ENCODE assay signal across 10 cellular contexts in the genomic region with DNA sequence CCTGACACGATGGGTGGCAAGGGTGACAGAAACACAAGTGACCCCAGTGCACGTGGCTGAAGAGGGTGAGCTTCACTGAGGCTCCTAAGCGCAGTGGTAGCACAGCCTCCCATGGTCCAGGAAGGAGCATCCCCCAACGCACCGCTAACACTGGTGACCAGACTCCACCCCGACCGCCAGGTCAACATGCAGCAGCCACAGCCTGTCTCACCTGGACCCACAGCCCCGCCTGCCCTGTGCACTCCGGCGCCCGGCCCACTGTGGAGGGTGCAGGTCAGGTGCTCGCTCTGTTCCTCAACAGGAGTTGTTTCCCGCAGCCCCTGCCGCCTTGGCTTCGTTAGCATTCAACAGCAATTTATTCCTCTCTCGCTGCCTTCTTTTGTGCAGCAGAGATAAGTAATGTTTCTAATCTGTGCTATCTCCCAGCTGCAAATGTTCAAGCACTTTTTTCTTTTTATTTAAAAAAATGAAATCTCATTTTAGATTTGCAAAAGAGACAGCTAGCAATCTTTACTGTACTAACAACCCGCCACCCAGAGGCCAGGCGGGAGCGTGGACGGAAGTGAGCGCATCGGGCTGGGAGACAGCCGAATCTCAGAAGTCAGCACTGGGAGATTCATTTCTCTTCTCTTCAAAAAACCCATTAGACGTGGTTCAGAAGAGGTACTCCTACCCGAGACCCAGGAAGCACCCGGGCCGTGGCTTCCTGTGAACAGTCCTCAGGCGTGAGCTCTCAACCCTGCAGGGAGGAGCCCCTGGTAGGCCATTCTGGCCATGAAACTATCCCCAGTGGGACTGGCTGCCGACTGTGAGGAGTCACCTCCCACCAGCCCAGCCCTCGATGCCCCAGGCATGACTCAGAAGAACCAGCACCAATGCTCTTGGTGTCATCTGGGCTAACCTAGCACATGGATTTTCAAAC.
DNase-seq lines count a peak whose midpoint lies in the region; ATAC-seq and TF ChIP-seq lines count a peak whose summit lies in the region.
"Had no signal": no experiment of that assay in that cellular context is flagged by ENCODE, and none has a peak within 500 bp of the region (broad histone marks: within the 10 kb centered on the region; RNA-seq: fewer than 3 reads in every experiment).

No MANE protein-coding gene starts in this region.

- H3K36me3 ChIP-seq in hepatocyte (replicated peaks; ENCODE audit: insufficient read depth, low read depth) (no peaks in the 10 kb centered on the region), left ventricle myocardium inferior (no peaks in the 10 kb centered on the region)
- H3K36me3 ChIP-seq: thoracic aorta had no signal

- ATAC-seq in GM21717 (IDR thresholded peaks at IDR 0.05; ENCODE audit: unreplicated experiment) (no peak), GM18907 (IDR thresholded peaks at IDR 0.05; ENCODE audit: unreplicated experiment) (no peak)

- H3K79me2 ChIP-seq in hepatocyte, result no peaks in the 10 kb centered on the region

- H3K4me2 ChIP-seq in hepatocyte, result no peak overlapping the region

- no peaks in the 10 kb centered on the region for H3K9me2 ChIP-seq in hepatocyte (replicated peaks; ENCODE audit: insufficient read depth)

- TF ChIP-seq CTCF in GM12864 (IDR thresholded peaks at IDR 0.05; ENCODE audit: low read depth, low read length, missing control alignments) (peak; percentile 11), hepatocyte (IDR thresholded peaks at IDR 0.05; ENCODE audit: poor library complexity) (no peak), left ventricle myocardium inferior (IDR thresholded peaks at IDR 0.05; ENCODE audit: borderline replicate concordance) (no peak)

- H3K9me3 ChIP-seq in hepatocyte (ENCODE audit: low read depth) (no peaks in the 10 kb centered on the region), left ventricle myocardium inferior (replicated peaks) (no peaks in the 10 kb centered on the region)
- H3K9me3 ChIP-seq: thoracic aorta had no signal

- WGBS in hepatocyte (ENCODE audit: low lambda C conversion rate, missing lambda C conversion rate), result 87% methylated on average over 30 of the region's 30 CpGs

- intact Hi-C loops in left ventricle myocardium inferior (cut with micrococcal nuclease), result no loop called here

- no peak for DNase-seq in GM12864 (ENCODE audit: low read depth)
- DNase-seq in Kasumi-1 (lab: John Stamatoyannopoulos, UW), result peak; percentile 53 to 58
- DNase-seq in activated naive CD4-positive, alpha-beta T cell treated with Interleukin-2 at 50 U/mL for 16 hours, result peak; percentile 15
- peak; percentile 50 for DNase-seq in retina
- no peak for DNase-seq in hepatocyte (ENCODE audit: low spot score)
- DNase-seq in left ventricle myocardium inferior, result no peak
- DNase-seq: T1000 had no signal

- peaks cover 13% of the 10 kb centered on the region for H3K4me1 ChIP-seq in hepatocyte (ENCODE audit: insufficient read depth)
- H3K4me1 ChIP-seq in left ventricle myocardium inferior, result peaks cover 26% of the 10 kb centered on the region

- H4K20me1 ChIP-seq in hepatocyte (ENCODE audit: insufficient read depth, poor library complexity, severe bottlenecking), result no peaks in the 10 kb centered on the region

- H3K27me3 ChIP-seq in hepatocyte (no peaks in the 10 kb centered on the region), left ventricle myocardium inferior (ENCODE audit: low read depth) (no peaks in the 10 kb centered on the region)

- H3K27ac ChIP-seq in hepatocyte (no peak overlapping the region), left ventricle myocardium inferior (replicated peaks) (no peak overlapping the region)
- H3K27ac ChIP-seq: thoracic aorta had no signal

- H2AFZ ChIP-seq in hepatocyte, result no peak overlapping the region

- H3K4me3 ChIP-seq in GM12864 (ENCODE audit: low read depth, low read length), result no peak overlapping the region
- H3K4me3 ChIP-seq in hepatocyte, result no peak overlapping the region
- H3K4me3 ChIP-seq in left ventricle myocardium inferior, result no peak overlapping the region
- H3K4me3 ChIP-seq: thoracic aorta had no signal

Comparison
In these comparisons a context has a peak if more than half of its experiments do, and no peak if none do; other contexts are left out.
1. DNase-seq: peak in Kasumi-1 (2 of 2), activated naive CD4-positive, alpha-beta T cell treated with Interleukin-2 at 50 U/mL for 16 hours (single experiment) and retina (single experiment); none in GM12864 (single experiment), hepatocyte (single experiment) and left ventricle myocardium inferior (single experiment).